1 cellular context compared by ENCODE assay signal in the genomic region with DNA sequence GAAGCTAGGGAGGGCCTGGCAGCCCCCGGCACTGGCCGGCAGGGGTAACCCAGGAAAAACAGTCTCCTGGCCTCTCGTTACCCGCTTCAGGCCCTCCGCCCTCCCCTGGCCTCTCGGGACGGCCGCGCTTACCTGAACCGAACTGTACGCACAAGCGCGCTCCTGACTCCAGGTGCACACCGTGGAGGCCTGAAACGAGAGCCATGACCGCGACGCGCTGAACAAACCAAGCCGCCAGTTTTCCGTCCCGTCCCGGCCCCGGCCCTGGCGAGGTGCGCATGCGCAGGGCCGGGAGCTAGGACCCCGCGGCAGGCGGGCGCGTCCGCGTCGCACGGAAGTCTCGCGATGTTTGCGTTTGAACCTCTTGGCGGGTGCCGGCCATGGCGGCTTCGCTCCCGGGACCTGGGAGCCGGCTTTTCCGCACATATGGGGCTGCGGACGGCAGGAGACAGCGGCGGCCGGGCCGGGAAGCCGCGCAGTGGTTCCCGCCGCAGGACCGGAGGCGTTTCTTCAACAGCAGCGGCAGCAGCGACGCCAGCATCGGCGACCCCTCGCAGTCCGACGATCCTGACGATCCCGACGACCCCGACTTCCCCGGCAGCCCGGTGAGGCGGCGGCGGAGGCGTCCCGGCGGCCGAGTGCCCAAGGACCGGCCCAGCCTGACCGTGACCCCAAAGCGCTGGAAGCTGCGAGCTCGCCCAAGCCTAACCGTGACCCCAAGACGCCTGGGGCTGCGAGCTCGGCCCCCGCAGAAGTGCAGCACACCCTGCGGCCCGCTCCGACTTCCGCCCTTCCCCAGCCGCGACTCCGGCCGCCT.
TF ChIP-seq lines count a peak whose summit lies in the region.

A gene (plus strand): TSS at position 348 of the 817 bp plus-strand sequence. CDS start 33 bp downstream, at position 381.

TF ChIP-seq in GM12878, 131 proteins besides CTCF, POLR2A, EP300 and RAD21 (continued from another document and continues in another):
- TF ChIP-seq, protein P1, sequence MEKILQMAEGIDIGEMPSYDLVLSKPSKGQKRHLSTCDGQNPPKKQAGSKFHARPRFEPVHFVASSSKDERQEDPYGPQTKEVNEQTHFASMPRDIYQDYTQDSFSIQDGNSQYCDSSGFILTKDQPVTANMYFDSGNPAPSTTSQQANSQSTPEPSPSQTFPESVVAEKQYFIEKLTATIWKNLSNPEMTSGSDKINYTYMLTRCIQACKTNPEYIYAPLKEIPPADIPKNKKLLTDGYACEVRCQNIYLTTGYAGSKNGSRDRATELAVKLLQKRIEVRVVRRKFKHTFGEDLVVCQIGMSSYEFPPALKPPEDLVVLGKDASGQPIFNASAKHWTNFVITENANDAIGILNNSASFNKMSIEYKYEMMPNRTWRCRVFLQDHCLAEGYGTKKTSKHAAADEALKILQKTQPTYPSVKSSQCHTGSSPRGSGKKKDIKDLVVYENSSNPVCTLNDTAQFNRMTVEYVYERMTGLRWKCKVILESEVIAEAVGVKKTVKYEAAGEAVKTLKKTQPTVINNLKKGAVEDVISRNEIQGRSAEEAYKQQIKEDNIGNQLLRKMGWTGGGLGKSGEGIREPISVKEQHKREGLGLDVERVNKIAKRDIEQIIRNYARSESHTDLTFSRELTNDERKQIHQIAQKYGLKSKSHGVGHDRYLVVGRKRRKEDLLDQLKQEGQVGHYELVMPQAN (conservative IDR thresholded peaks at IDR 0.05), result peak; percentile 99
- peak; percentile 95 for TF ChIP-seq RCOR1 (conservative IDR thresholded peaks at IDR 0.05; ENCODE audit: low read depth, low read length)
- TF ChIP-seq SMARCA5 (IDR thresholded peaks at IDR 0.05), result 0 out of 2 replicates have a peak, but pooled peaks have one; percentile 30
- no peak for TF ChIP-seq PML (IDR thresholded peaks at IDR 0.05; ENCODE audit: low read length)
- no peak for TF ChIP-seq NFIC (IDR thresholded peaks at IDR 0.05; ENCODE audit: low read depth, low read length)
- TF ChIP-seq GATAD2B (conservative IDR thresholded peaks at IDR 0.05; ENCODE audit: low read depth), result peak; percentile 83
- peak; percentile 14 for TF ChIP-seq MEF2B (IDR thresholded peaks at IDR 0.05; ENCODE audit: partially characterized antibody, poor library complexity, severe bottlenecking)
- TF ChIP-seq RB1 (IDR thresholded peaks at IDR 0.05; ENCODE audit: borderline replicate concordance), result peak; percentile 90
- no peak for TF ChIP-seq PAX8 (IDR thresholded peaks at IDR 0.05)
- TF ChIP-seq CHD2 (IDR thresholded peaks at IDR 0.05; ENCODE audit: borderline replicate concordance, low read depth, low read length), result peak; percentile 100
- TF ChIP-seq, protein P2, sequence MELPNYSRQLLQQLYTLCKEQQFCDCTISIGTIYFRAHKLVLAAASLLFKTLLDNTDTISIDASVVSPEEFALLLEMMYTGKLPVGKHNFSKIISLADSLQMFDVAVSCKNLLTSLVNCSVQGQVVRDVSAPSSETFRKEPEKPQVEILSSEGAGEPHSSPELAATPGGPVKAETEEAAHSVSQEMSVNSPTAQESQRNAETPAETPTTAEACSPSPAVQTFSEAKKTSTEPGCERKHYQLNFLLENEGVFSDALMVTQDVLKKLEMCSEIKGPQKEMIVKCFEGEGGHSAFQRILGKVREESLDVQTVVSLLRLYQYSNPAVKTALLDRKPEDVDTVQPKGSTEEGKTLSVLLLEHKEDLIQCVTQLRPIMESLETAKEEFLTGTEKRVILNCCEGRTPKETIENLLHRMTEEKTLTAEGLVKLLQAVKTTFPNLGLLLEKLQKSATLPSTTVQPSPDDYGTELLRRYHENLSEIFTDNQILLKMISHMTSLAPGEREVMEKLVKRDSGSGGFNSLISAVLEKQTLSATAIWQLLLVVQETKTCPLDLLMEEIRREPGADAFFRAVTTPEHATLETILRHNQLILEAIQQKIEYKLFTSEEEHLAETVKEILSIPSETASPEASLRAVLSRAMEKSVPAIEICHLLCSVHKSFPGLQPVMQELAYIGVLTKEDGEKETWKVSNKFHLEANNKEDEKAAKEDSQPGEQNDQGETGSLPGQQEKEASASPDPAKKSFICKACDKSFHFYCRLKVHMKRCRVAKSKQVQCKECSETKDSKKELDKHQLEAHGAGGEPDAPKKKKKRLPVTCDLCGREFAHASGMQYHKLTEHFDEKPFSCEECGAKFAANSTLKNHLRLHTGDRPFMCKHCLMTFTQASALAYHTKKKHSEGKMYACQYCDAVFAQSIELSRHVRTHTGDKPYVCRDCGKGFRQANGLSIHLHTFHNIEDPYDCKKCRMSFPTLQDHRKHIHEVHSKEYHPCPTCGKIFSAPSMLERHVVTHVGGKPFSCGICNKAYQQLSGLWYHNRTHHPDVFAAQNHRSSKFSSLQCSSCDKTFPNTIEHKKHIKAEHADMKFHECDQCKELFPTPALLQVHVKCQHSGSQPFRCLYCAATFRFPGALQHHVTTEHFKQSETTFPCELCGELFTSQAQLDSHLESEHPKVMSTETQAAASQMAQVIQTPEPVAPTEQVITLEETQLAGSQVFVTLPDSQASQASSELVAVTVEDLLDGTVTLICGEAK (IDR thresholded peaks at IDR 0.05; ENCODE audit: borderline replicate concordance), result peak; percentile 50; the same call in 1 of the 2 replicates
- peak; percentile 76; the same call in 1 of the 2 replicates for TF ChIP-seq HDGF (IDR thresholded peaks at IDR 0.05)
- no peak for TF ChIP-seq SUPT20H (IDR thresholded peaks at IDR 0.05; ENCODE audit: borderline replicate concordance, control insufficient read depth, low read depth, low read length)
- TF ChIP-seq, protein P3, sequence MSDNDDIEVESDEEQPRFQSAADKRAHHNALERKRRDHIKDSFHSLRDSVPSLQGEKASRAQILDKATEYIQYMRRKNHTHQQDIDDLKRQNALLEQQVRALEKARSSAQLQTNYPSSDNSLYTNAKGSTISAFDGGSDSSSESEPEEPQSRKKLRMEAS (IDR thresholded peaks at IDR 0.05; ENCODE audit: low read depth, low read length), result 0 out of 2 replicates have a peak, but pooled peaks have one; percentile 62
- TF ChIP-seq SIN3A (IDR thresholded peaks at IDR 0.05; ENCODE audit: low read depth, low read length), result peak; percentile 99
- TF ChIP-seq POU2F2 (IDR thresholded peaks at IDR 0.05; ENCODE audit: borderline replicate concordance, low read depth, low read length), result peak; percentile 83
- TF ChIP-seq, protein P4, sequence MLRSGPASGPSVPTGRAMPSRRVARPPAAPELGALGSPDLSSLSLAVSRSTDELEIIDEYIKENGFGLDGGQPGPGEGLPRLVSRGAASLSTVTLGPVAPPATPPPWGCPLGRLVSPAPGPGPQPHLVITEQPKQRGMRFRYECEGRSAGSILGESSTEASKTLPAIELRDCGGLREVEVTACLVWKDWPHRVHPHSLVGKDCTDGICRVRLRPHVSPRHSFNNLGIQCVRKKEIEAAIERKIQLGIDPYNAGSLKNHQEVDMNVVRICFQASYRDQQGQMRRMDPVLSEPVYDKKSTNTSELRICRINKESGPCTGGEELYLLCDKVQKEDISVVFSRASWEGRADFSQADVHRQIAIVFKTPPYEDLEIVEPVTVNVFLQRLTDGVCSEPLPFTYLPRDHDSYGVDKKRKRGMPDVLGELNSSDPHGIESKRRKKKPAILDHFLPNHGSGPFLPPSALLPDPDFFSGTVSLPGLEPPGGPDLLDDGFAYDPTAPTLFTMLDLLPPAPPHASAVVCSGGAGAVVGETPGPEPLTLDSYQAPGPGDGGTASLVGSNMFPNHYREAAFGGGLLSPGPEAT (IDR thresholded peaks at IDR 0.05; ENCODE audit: low read depth), result peak; percentile 97
- TF ChIP-seq, protein P5, sequence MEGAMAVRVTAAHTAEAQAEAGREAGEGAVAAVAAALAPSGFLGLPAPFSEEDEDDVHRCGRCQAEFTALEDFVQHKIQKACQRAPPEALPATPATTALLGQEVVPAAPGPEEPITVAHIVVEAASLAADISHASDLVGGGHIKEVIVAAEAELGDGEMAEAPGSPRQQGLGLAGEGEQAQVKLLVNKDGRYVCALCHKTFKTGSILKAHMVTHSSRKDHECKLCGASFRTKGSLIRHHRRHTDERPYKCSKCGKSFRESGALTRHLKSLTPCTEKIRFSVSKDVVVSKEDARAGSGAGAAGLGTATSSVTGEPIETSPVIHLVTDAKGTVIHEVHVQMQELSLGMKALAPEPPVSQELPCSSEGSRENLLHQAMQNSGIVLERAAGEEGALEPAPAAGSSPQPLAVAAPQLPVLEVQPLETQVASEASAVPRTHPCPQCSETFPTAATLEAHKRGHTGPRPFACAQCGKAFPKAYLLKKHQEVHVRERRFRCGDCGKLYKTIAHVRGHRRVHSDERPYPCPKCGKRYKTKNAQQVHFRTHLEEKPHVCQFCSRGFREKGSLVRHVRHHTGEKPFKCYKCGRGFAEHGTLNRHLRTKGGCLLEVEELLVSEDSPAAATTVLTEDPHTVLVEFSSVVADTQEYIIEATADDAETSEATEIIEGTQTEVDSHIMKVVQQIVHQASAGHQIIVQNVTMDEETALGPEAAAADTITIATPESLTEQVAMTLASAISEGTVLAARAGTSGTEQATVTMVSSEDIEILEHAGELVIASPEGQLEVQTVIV (IDR thresholded peaks at IDR 0.05; ENCODE audit: borderline replicate concordance, partially characterized antibody), result peak; percentile 92
- 0 out of 2 replicates have a peak, but pooled peaks have one; percentile 66 for TF ChIP-seq NBN (IDR thresholded peaks at IDR 0.05)
- TF ChIP-seq HDAC6 (IDR thresholded peaks at IDR 0.05; ENCODE audit: unreplicated experiment), result no peak
- peak; percentile 96 for TF ChIP-seq IKZF1 (conservative IDR thresholded peaks at IDR 0.05)
- TF ChIP-seq, protein P6, sequence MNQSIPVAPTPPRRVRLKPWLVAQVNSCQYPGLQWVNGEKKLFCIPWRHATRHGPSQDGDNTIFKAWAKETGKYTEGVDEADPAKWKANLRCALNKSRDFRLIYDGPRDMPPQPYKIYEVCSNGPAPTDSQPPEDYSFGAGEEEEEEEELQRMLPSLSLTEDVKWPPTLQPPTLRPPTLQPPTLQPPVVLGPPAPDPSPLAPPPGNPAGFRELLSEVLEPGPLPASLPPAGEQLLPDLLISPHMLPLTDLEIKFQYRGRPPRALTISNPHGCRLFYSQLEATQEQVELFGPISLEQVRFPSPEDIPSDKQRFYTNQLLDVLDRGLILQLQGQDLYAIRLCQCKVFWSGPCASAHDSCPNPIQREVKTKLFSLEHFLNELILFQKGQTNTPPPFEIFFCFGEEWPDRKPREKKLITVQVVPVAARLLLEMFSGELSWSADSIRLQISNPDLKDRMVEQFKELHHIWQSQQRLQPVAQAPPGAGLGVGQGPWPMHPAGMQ (IDR thresholded peaks at IDR 0.05; ENCODE audit: borderline replicate concordance), result peak; percentile 75
- peak; percentile 47; the same call in 1 of the 2 replicates for TF ChIP-seq LARP7 (IDR thresholded peaks at IDR 0.05)
- TF ChIP-seq ZNF384 (IDR thresholded peaks at IDR 0.05; ENCODE audit: borderline replicate concordance, low read depth, low read length), result no peak
- peak; percentile 68; the same call in 1 of the 2 replicates for TF ChIP-seq TAF1 (IDR thresholded peaks at IDR 0.05; ENCODE audit: borderline replicate concordance, low read depth, low read length)
- TF ChIP-seq CHD4 (IDR thresholded peaks at IDR 0.05), result no peak
- no peak for TF ChIP-seq CBX3 (IDR thresholded peaks at IDR 0.05; ENCODE audit: borderline replicate concordance, low read depth)
- TF ChIP-seq KLF5 (IDR thresholded peaks at IDR 0.05; ENCODE audit: partially characterized antibody), result peak; percentile 82
- TF ChIP-seq, protein P7, sequence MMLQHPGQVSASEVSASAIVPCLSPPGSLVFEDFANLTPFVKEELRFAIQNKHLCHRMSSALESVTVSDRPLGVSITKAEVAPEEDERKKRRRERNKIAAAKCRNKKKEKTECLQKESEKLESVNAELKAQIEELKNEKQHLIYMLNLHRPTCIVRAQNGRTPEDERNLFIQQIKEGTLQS (IDR thresholded peaks at IDR 0.05; ENCODE audit: borderline replicate concordance, extremely low read depth, low read depth, low read length), result no peak
- peak; percentile 91 for TF ChIP-seq CREB1 (IDR thresholded peaks at IDR 0.05; ENCODE audit: low read depth)
- 0 out of 2 replicates have a peak, but pooled peaks have one; percentile 20 for TF ChIP-seq ZNF217 (IDR thresholded peaks at IDR 0.05)
- peak; percentile 61 to 73; a peak in 3 of 4 replicates for TF ChIP-seq BHLHE40 (IDR thresholded peaks at IDR 0.05; ENCODE audit: borderline replicate concordance in 1 of 2, low read depth in 2 of 2, low read length in 1 of 2)
- TF ChIP-seq MEF2A (IDR thresholded peaks at IDR 0.05; ENCODE audit: insufficient read depth, low read depth, low read length), result no peak
- TF ChIP-seq STAT1 (conservative IDR thresholded peaks at IDR 0.05), result 0 out of 2 replicates have a peak, but pooled peaks have one; percentile 88
- TF ChIP-seq EGR1 (IDR thresholded peaks at IDR 0.05; ENCODE audit: borderline replicate concordance in 1 of 2, low read depth in 2 of 2, low read length in 2 of 2), result peak in 1 of 2 experiments; percentile 83; a peak in 2 of 3 replicates
- TF ChIP-seq SRF (IDR thresholded peaks at IDR 0.05; ENCODE audit: low read depth in 2 of 2, low read length in 2 of 2), result 0 out of 4 replicates have a peak, but pooled peaks of 1 of the 2 experiments have one; percentile 20
- TF ChIP-seq CREM (IDR thresholded peaks at IDR 0.05; ENCODE audit: low read depth), result peak; percentile 91
- TF ChIP-seq, protein P8, sequence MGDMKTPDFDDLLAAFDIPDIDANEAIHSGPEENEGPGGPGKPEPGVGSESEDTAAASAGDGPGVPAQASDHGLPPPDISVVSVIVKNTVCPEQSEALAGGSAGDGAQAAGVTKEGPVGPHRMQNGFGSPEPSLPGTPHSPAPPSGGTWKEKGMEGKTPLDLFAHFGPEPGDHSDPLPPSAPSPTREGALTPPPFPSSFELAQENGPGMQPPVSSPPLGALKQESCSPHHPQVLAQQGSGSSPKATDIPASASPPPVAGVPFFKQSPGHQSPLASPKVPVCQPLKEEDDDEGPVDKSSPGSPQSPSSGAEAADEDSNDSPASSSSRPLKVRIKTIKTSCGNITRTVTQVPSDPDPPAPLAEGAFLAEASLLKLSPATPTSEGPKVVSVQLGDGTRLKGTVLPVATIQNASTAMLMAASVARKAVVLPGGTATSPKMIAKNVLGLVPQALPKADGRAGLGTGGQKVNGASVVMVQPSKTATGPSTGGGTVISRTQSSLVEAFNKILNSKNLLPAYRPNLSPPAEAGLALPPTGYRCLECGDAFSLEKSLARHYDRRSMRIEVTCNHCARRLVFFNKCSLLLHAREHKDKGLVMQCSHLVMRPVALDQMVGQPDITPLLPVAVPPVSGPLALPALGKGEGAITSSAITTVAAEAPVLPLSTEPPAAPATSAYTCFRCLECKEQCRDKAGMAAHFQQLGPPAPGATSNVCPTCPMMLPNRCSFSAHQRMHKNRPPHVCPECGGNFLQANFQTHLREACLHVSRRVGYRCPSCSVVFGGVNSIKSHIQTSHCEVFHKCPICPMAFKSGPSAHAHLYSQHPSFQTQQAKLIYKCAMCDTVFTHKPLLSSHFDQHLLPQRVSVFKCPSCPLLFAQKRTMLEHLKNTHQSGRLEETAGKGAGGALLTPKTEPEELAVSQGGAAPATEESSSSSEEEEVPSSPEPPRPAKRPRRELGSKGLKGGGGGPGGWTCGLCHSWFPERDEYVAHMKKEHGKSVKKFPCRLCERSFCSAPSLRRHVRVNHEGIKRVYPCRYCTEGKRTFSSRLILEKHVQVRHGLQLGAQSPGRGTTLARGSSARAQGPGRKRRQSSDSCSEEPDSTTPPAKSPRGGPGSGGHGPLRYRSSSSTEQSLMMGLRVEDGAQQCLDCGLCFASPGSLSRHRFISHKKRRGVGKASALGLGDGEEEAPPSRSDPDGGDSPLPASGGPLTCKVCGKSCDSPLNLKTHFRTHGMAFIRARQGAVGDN (IDR thresholded peaks at IDR 0.05), result peak; percentile 76
- TF ChIP-seq HDAC2 (IDR thresholded peaks at IDR 0.05), result peak; percentile 42; the same call in 1 of the 2 replicates
- TF ChIP-seq BACH1 (IDR thresholded peaks at IDR 0.05; ENCODE audit: borderline replicate concordance), result peak; percentile 36; the same call in 1 of the 2 replicates
- TF ChIP-seq BRCA1 (IDR thresholded peaks at IDR 0.05; ENCODE audit: low read depth, low read length), result peak; percentile 89
- TF ChIP-seq SMAD5 (IDR thresholded peaks at IDR 0.05; ENCODE audit: low read depth), result peak; percentile 44; the same call in 1 of the 2 replicates
